ENCODE assay signal across 22 cellular contexts in genomic region chr4:184216436-184217004, GRCh38. TPM values are rescaled to one million over a fixed set of nuclear protein-coding genes. Genes with fewer than 3 reads are reported as not detected.
DNase-seq lines count a peak whose midpoint lies in the region; ATAC-seq, FAIRE-seq and TF ChIP-seq lines count a peak whose summit lies in the region.
"Had no signal": no experiment of that assay in that cellular context is flagged by ENCODE, and none has a peak within 500 bp of the region (broad histone marks: within the 10 kb centered on the region; RNA-seq: fewer than 3 reads in every experiment).

No MANE protein-coding gene starts in this region.

- no peaks in the 10 kb centered on the region for H3K36me3 ChIP-seq in kidney (ENCODE audit: control insufficient read depth in 1 of 2, insufficient read depth in 2 of 2, low read length in 2 of 2)
- H3K36me3 ChIP-seq in trophoblast cell (ENCODE audit: control insufficient read depth in 1 of 2, insufficient read depth in 2 of 2, low read length in 2 of 2), result no peaks in the 10 kb centered on the region
- H3K36me3 ChIP-seq in tibial nerve, result no peaks in the 10 kb centered on the region
- no peaks in the 10 kb centered on the region for H3K36me3 ChIP-seq in naive thymus-derived CD4-positive, alpha-beta T cell (ENCODE audit: control insufficient read depth in 2 of 3, insufficient read depth in 3 of 3, low read length in 3 of 3)

- no peak overlapping the region for H4K12ac ChIP-seq in trophoblast cell (ENCODE audit: low read depth, low read length)

- no peak overlapping the region for H2BK120ac ChIP-seq in trophoblast cell (ENCODE audit: insufficient read depth, low read length, poor library complexity)

- ATAC-seq in naive thymus-derived CD4-positive, alpha-beta T cell, result no peak

- no peaks in the 10 kb centered on the region for H3K4me1 ChIP-seq in kidney (ENCODE audit: control insufficient read depth in 1 of 2, insufficient read depth in 1 of 2, low read depth in 1 of 2, low read length in 2 of 2)
- H3K4me1 ChIP-seq in trophoblast cell (ENCODE audit: control insufficient read depth in 1 of 2, insufficient read depth in 2 of 2, low read length in 2 of 2), result peaks cover 3 to 5% of the 10 kb centered on the region in 2 experiments
- H3K4me1 ChIP-seq in tibial nerve, result peaks cover 0 to 14% (median 0%) of the 10 kb centered on the region in 4 donors
- no peaks in the 10 kb centered on the region for H3K4me1 ChIP-seq in naive thymus-derived CD4-positive, alpha-beta T cell (ENCODE audit: control insufficient read depth in 2 of 2, insufficient read depth in 2 of 2, low read length in 2 of 2)

- H3K27me3 ChIP-seq in dorsolateral prefrontal cortex (peaks cover 0 to 3% (median 0%) of the 10 kb centered on the region in 45 donors), trophoblast cell (ENCODE audit: insufficient read depth, low read length) (no peaks in the 10 kb centered on the region), tibial nerve (no peaks in the 10 kb centered on the region)
- H3K27me3 ChIP-seq in naive thymus-derived CD4-positive, alpha-beta T cell (ENCODE audit: control insufficient read depth in 2 of 2, insufficient read depth in 2 of 2, low read length in 2 of 2), result no peaks in the 10 kb centered on the region

- H3K27ac ChIP-seq in dorsolateral prefrontal cortex (peak overlapping the region in 31 of 59 donors; percentile 1 to 80 (median 57)), kidney (ENCODE audit: low read depth in 2 of 2, low read length in 2 of 2) (no peak overlapping the region), trophoblast cell (ENCODE audit: low read depth, low read length) (no peak overlapping the region), tibial nerve (peak overlapping the region in 3 of 4 donors; percentile 1 to 63 (median 40))
- H3K27ac ChIP-seq in naive thymus-derived CD4-positive, alpha-beta T cell (ENCODE audit: low read depth, low read length), result no peak overlapping the region
- H3K27ac ChIP-seq: PC-9, SK-N-MC had no signal

- H3K9me3 ChIP-seq in kidney (ENCODE audit: control insufficient read depth in 1 of 2, low read length in 2 of 2), result no peaks in the 10 kb centered on the region
- no peaks in the 10 kb centered on the region for H3K9me3 ChIP-seq in trophoblast cell (ENCODE audit: insufficient read depth, low read depth, low read length)
- no peaks in the 10 kb centered on the region for H3K9me3 ChIP-seq in tibial nerve
- H3K9me3 ChIP-seq in naive thymus-derived CD4-positive, alpha-beta T cell (ENCODE audit: control insufficient read depth in 2 of 3, low read length in 3 of 3), result no peaks in the 10 kb centered on the region

- intact Hi-C loops in dorsolateral prefrontal cortex (cut with DNase I), result no loop called here
- intact Hi-C loops in kidney (cut with DNase I), result no loop called here
- intact Hi-C loops in naive thymus-derived CD4-positive, alpha-beta T cell (cut with micrococcal nuclease), result no loop called here

- H3K4me1 Mint-ChIP-seq in naive thymus-derived CD4-positive, alpha-beta T cell, result peaks cover 0 to 7% (median 0%) of the 10 kb centered on the region in 7 donors
- peaks cover 2% of the 10 kb centered on the region for H3K4me1 Mint-ChIP-seq in glutamatergic neuron (ENCODE audit: low read depth, unreplicated experiment)

- H3K27me3 Mint-ChIP-seq in naive thymus-derived CD4-positive, alpha-beta T cell, result peaks cover 6 to 15% (median 12%) of the 10 kb centered on the region in 5 donors
- H3K27me3 Mint-ChIP-seq in glutamatergic neuron (ENCODE audit: unreplicated experiment), result no peaks in the 10 kb centered on the region

- peaks cover 0 to 5% (median 0%) of the 10 kb centered on the region in 11 donors for H3K9me3 Mint-ChIP-seq in naive thymus-derived CD4-positive, alpha-beta T cell
- no peaks in the 10 kb centered on the region for H3K9me3 Mint-ChIP-seq in glutamatergic neuron (ENCODE audit: unreplicated experiment)
- H3K9me3 Mint-ChIP-seq: CD4-positive, alpha-beta T cell had no signal

- H3K79me2 ChIP-seq in trophoblast cell (ENCODE audit: control insufficient read depth, insufficient read depth, low read length, poor library complexity), result no peaks in the 10 kb centered on the region

- H3K4me3 ChIP-seq in dorsolateral prefrontal cortex, result peak overlapping the region in 55 of 59 donors; percentile 0 to 71 (median 43)
- peak overlapping the region; percentile 65 to 67 for H3K4me3 ChIP-seq in kidney (ENCODE audit: low read length in 2 of 2)
- no peak overlapping the region for H3K4me3 ChIP-seq in trophoblast cell (ENCODE audit: low read depth, low read length)
- peak overlapping the region in 2 of 4 donors; percentile 9 to 52 for H3K4me3 ChIP-seq in tibial nerve
- H3K4me3 ChIP-seq in naive thymus-derived CD4-positive, alpha-beta T cell (ENCODE audit: low read length), result no peak overlapping the region
- H3K4me3 ChIP-seq: PC-9, SK-N-MC had no signal

- no peak overlapping the region for H3K23ac ChIP-seq in trophoblast cell (ENCODE audit: low read length)

- no peak overlapping the region for H3K4ac ChIP-seq in trophoblast cell (ENCODE audit: low read depth, low read length)

- no peak for TF ChIP-seq POLR2A in tibial nerve (IDR thresholded peaks at IDR 0.05)

- H2AK5ac ChIP-seq in trophoblast cell (ENCODE audit: low read length), result no peak overlapping the region

- H3K4me2 ChIP-seq in trophoblast cell (ENCODE audit: low read length), result no peak overlapping the region
- H3K4me2 ChIP-seq: PC-9 had no signal

- no peak for TF ChIP-seq EP300 in tibial nerve (IDR thresholded peaks at IDR 0.05)

- no peak overlapping the region for H2BK5ac ChIP-seq in trophoblast cell (ENCODE audit: low read depth, low read length, poor library complexity)

- H4K8ac ChIP-seq in trophoblast cell (ENCODE audit: low read depth, low read length), result no peak overlapping the region

- TF ChIP-seq CTCF in dorsolateral prefrontal cortex (IDR thresholded peaks at IDR 0.05 in 54 of 56, conservative IDR thresholded peaks at IDR 0.05 in 2 of 56; ENCODE audit: low read depth in 1 of 56, partially characterized antibody in 56 of 56), result no peak
- no peak for TF ChIP-seq CTCF in kidney (IDR thresholded peaks at IDR 0.05; ENCODE audit: borderline replicate concordance, extremely low read depth, insufficient read depth)
- no peak for TF ChIP-seq CTCF in tibial nerve (IDR thresholded peaks at IDR 0.05)
- no peak for TF ChIP-seq CTCF in glutamatergic neuron (IDR thresholded peaks at IDR 0.05; ENCODE audit: partially characterized antibody, unreplicated experiment)

- H2BK12ac ChIP-seq in trophoblast cell (ENCODE audit: low read length), result no peak overlapping the region

- no peak overlapping the region for H2AFZ ChIP-seq in trophoblast cell (ENCODE audit: insufficient read depth, low read length, poor library complexity)
- H2AFZ ChIP-seq: PC-9 had no signal

- H3K18ac ChIP-seq in trophoblast cell (ENCODE audit: low read length), result no peak overlapping the region

- no CpG with 5 or more reads among the region's 11 CpGs for WGBS in trophoblast cell (ENCODE audit: extremely low coverage, insufficient coverage, insufficient read length)
- 49 to 50% methylated on average over 11 of the region's 11 CpGs for WGBS in tibial nerve, 2 donors

- H3K14ac ChIP-seq in trophoblast cell (ENCODE audit: low read length), result no peak overlapping the region

- peaks cover 0 to 6% (median 0%) of the 10 kb centered on the region in 5 donors for H3K36me3 Mint-ChIP-seq in naive thymus-derived CD4-positive, alpha-beta T cell
- no peaks in the 10 kb centered on the region for H3K36me3 Mint-ChIP-seq in glutamatergic neuron (ENCODE audit: unreplicated experiment)

- FAIRE-seq in kidney (lab: Jason Lieb, UNC), result no peak

- no peaks in the 10 kb centered on the region for H3K79me1 ChIP-seq in trophoblast cell (ENCODE audit: low read length)

- H3K4me3 Mint-ChIP-seq in naive thymus-derived CD4-positive, alpha-beta T cell, result no peak overlapping the region
- H3K4me3 Mint-ChIP-seq in glutamatergic neuron (ENCODE audit: unreplicated experiment), result no peak overlapping the region
- H3K4me3 Mint-ChIP-seq: CD4-positive, alpha-beta T cell had no signal

- H3K9ac ChIP-seq in kidney (ENCODE audit: low read length in 2 of 2) (peak overlapping the region in 1 of 2 donors; percentile 59), trophoblast cell (ENCODE audit: low read length) (no peak overlapping the region)

- DNase-seq in dorsolateral prefrontal cortex (no peak), kidney (no peak), trophoblast cell (peak; percentile 29 to 78), tibial nerve (ENCODE audit: low spot score in 2 of 2) (no peak), glutamatergic neuron (no peak)
- no peak for DNase-seq in naive thymus-derived CD4-positive, alpha-beta T cell
- no peak for DNase-seq in activated CD4-positive, CD25-positive, alpha-beta regulatory T cell treated with anti-CD3 and anti-CD28 coated beads, Interleukin-2, amount 50 U/mL, for 72 hours
- DNase-seq: CD4-positive, alpha-beta T cell; COR-L47; DMS79 treated with DMSO at 0.1 percent for 48 hours; H7; Kasumi-1; NCI-H1417 treated with DMSO at 0.1 percent for 48 hours; NCI-H187; PC-9; RPMI8226; SHP77 treated with DMSO at 0.1 percent for 48 hours had no signal

- no peak overlapping the region for H4K91ac ChIP-seq in trophoblast cell (ENCODE audit: low read depth, low read length)

- H3K27ac Mint-ChIP-seq in naive thymus-derived CD4-positive, alpha-beta T cell, result no peak overlapping the region
- H3K27ac Mint-ChIP-seq in glutamatergic neuron (ENCODE audit: unreplicated experiment), result no peak overlapping the region
- H3K27ac Mint-ChIP-seq: CD4-positive, alpha-beta T cell had no signal

- CTCF ChIA-PET in naive thymus-derived CD4-positive, alpha-beta T cell (lab: Charles Lee), result no interaction called here

- POLR2A ChIA-PET in naive thymus-derived CD4-positive, alpha-beta T cell (lab: Charles Lee), result no interaction called here

RNA-seq across cellular contexts. Expression of gene ENPP6, which starts 1.2 kb away (rescaled TPM):
- total RNA-seq in dorsolateral prefrontal cortex (10 to 100 TPM in 35 of 120 experiments, 1 to 10 TPM in 85; 1.8 to 35.2 (median 8.0) TPM), kidney (0.91 TPM), tibial nerve (10 to 100 TPM; 12.6 to 42.6 (median 30.3) TPM), glutamatergic neuron (ENCODE audit: unreplicated experiment) (not detected)
- polyA plus RNA-seq in kidney (ENCODE audit: insufficient read depth, low read depth, low replicate concordance), result 7.2 TPM
- 0.15 and 0.28 TPM in 2 replicates for polyA plus RNA-seq in trophoblast cell (2013)
- 1 to 10 TPM in 1 of 5 experiments, not detected in 4; 3.1 TPM for total RNA-seq in naive thymus-derived CD4-positive, alpha-beta T cell
- polyA plus RNA-seq in naive thymus-derived CD4-positive, alpha-beta T cell, result not detected
- total RNA-seq: A673; CD4-positive, alpha-beta T cell; H7; MCF 10A; NCI-H460; PC-9 had no signal
- polyA plus RNA-seq: BJ had no signal

Comparison
In these comparisons a context has a peak if more than half of its experiments do, and no peak if none do; other contexts are left out.
1. DNase-seq: peak in trophoblast cell (2 of 2); none in dorsolateral prefrontal cortex (0 of 10), kidney (single experiment), tibial nerve (0 of 2), naive thymus-derived CD4-positive, alpha-beta T cell (0 of 9), glutamatergic neuron (single experiment) and activated CD4-positive, CD25-positive, alpha-beta regulatory T cell treated with anti-CD3 and anti-CD28 coated beads, Interleukin-2, amount 50 U/mL, for 72 hours (single experiment).
2. H3K27ac ChIP-seq: peak in dorsolateral prefrontal cortex (31 of 59) and tibial nerve (3 of 4); none in kidney (0 of 2), trophoblast cell (single experiment) and naive thymus-derived CD4-positive, alpha-beta T cell (single experiment).
3. H3K4me3 ChIP-seq: peak in dorsolateral prefrontal cortex (55 of 59) and kidney (2 of 2); none in trophoblast cell (single experiment) and naive thymus-derived CD4-positive, alpha-beta T cell (single experiment).